In the genomic region with DNA sequence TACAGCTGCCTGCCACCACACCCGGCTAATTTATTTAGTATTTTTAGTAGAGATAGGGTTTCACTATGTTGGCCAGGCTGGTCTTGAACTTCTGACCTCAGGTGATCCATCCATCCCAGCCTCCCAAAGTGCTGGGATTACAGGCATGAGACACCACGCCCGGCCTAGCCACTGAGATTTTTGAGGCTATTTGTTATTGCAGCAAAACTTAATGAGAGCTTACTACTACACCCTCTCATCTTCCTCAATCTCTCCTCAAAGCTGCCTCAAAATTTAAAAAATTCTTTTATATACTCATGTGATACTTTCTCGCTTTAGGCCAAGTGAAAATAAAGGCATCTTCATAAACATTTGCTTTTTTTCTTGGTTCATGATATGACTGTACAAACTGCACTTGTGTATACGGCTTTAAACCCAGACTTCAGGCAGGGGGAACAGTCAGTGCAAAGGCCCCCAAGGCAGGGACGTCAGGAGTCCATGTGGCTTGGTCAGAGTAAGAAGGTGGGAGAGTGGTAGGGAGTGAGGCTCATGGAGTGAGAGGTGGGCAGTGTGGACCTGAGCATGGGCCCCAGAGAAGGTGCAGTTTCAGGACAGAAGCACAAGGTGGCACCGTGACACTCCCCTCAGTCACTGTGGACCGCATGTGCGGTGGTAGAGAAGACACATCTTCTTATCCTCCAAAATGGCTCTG, we compare ENCODE assay signal across 8 cellular contexts. TPM values are rescaled to one million over a fixed set of nuclear protein-coding genes. Genes with fewer than 3 reads are reported as not detected.
DNase-seq lines count a peak whose midpoint lies in the region; ATAC-seq and TF ChIP-seq lines count a peak whose summit lies in the region.

No MANE protein-coding gene starts in this region.

- peak overlapping the region; percentile 84 for H3K4me2 ChIP-seq in OCI-LY3 (ENCODE audit: low read length)
- H3K4me2 ChIP-seq in neural cell (ENCODE audit: low read length) = no peak overlapping the region

- in situ Hi-C loops in Caki2 (cut with HindIII; ENCODE audit: low pct_unique_long_range_greater_than_20kb, low sequenced_read_pairs) = no loop called here

- TF ChIP-seq RAD21 in neural cell (conservative IDR thresholded peaks at IDR 0.05) = peak; percentile 53

- H3K36me3 ChIP-seq in OCI-LY3 (replicated peaks; ENCODE audit: low read depth, low read length) (no peaks in the 10 kb centered on the region), esophagus squamous epithelium (no peaks in the 10 kb centered on the region), neural cell (ENCODE audit: insufficient read depth, low read length) (no peaks in the 10 kb centered on the region)

- H3K9me2 ChIP-seq in neural cell (ENCODE audit: insufficient read depth, low read length) = no peaks in the 10 kb centered on the region

- H3K27ac ChIP-seq in OCI-LY3 (ENCODE audit: low read length) = peak overlapping the region; percentile 97
- peak overlapping the region in 3 of 4 donors; percentile 37 to 83 (median 68) for H3K27ac ChIP-seq in esophagus squamous epithelium
- no peak overlapping the region for H3K27ac ChIP-seq in neural cell (ENCODE audit: low read length)
- H3K27ac ChIP-seq in substantia nigra (ENCODE audit: low read depth, low read length, poor library complexity, severe bottlenecking) = peak overlapping the region; percentile 51

- peak overlapping the region; percentile 39 for H3K4me3 ChIP-seq in OCI-LY3 (ENCODE audit: low read length)
- H3K4me3 ChIP-seq in esophagus squamous epithelium = no peak overlapping the region
- no peak overlapping the region for H3K4me3 ChIP-seq in neural cell (ENCODE audit: low read length)

- H2AFZ ChIP-seq in OCI-LY3 (ENCODE audit: low read depth, low read length) (0 out of 2 replicates have a peak overlapping the region, but pooled peaks have one; percentile 4), neural cell (ENCODE audit: low read depth, low read length) (no peak overlapping the region)

- intact Hi-C loops in esophagus squamous epithelium (cut with DNase I) = loop anchor here (2.0 kb wide), 1 partner anchor 96 kb away; no protein-coding TSS in a partner anchor

- no peaks in the 10 kb centered on the region for H3K79me2 ChIP-seq in OCI-LY3 (ENCODE audit: low read length)
- H3K79me2 ChIP-seq in neural cell (replicated peaks; ENCODE audit: insufficient read depth, low read length) = no peaks in the 10 kb centered on the region

- DNase-seq in Caki2 (ENCODE audit: low read depth) (peak; percentile 32), HuH-7.5 (ENCODE audit: low spot score) (peak; percentile 89), esophagus squamous epithelium (lab: John Stamatoyannopoulos, UW) (no peak), substantia nigra (lab: John Stamatoyannopoulos, UW) (peak in 43 of 49 donors; percentile 9 to 83 (median 57))
- peak; percentile 71 for DNase-seq in activated T-cell treated with anti-CD3 and anti-CD28 coated beads, Interleukin-2, amount 50 U/mL, for 1 hour

- 31 to 43% methylated on average over 8 to 9 of the region's 9 CpGs for WGBS in esophagus squamous epithelium, 2 donors

- peak; percentile 46 for ATAC-seq in GM21381 (IDR thresholded peaks at IDR 0.05; ENCODE audit: unreplicated experiment)

- TF ChIP-seq POLR2A in esophagus squamous epithelium (IDR thresholded peaks at IDR 0.05) = no peak

- TF ChIP-seq CTCF in OCI-LY3 (IDR thresholded peaks at IDR 0.05; ENCODE audit: low read depth, low read length) (peak; percentile 95), esophagus squamous epithelium (IDR thresholded peaks at IDR 0.05) (peak; percentile 78 to 91 (median 86)), neural cell (IDR thresholded peaks at IDR 0.05; ENCODE audit: poor library complexity, severe bottlenecking) (peak; percentile 53)

- no peaks in the 10 kb centered on the region for H3F3A ChIP-seq in neural cell (ENCODE audit: insufficient read depth, low read length, poor library complexity, severe bottlenecking)

- TF ChIP-seq EP300 in neural cell (conservative IDR thresholded peaks at IDR 0.05; ENCODE audit: poor library complexity, severe bottlenecking) = no peak

- peaks cover 50% of the 10 kb centered on the region for H3K4me1 ChIP-seq in OCI-LY3 (ENCODE audit: low read length)
- peaks cover 21 to 59% (median 45%) of the 10 kb centered on the region in 3 donors for H3K4me1 ChIP-seq in esophagus squamous epithelium

- H3K27me3 ChIP-seq in OCI-LY3 (ENCODE audit: low read depth, low read length) = peaks cover 14% of the 10 kb centered on the region
- no peaks in the 10 kb centered on the region for H3K27me3 ChIP-seq in esophagus squamous epithelium
- no peaks in the 10 kb centered on the region for H3K27me3 ChIP-seq in neural cell (ENCODE audit: insufficient read depth, low read depth, low read length)

- H4K20me1 ChIP-seq in OCI-LY3 (ENCODE audit: insufficient read depth, low read length) (no peaks in the 10 kb centered on the region), neural cell (ENCODE audit: insufficient read depth) (no peaks in the 10 kb centered on the region)

- H3K9me3 ChIP-seq in OCI-LY3 (ENCODE audit: insufficient read depth, low read length) (peaks cover 28% of the 10 kb centered on the region; the same call in 1 of the 2 replicates), esophagus squamous epithelium (no peaks in the 10 kb centered on the region), neural cell (ENCODE audit: low read length) (no peaks in the 10 kb centered on the region)

- H3K9ac ChIP-seq in OCI-LY3 (ENCODE audit: low read length) (peak overlapping the region; percentile 44), neural cell (ENCODE audit: low read length) (no peak overlapping the region)

TF ChIP-seq in neural cell, 6 proteins besides CTCF, POLR2A, EP300 and RAD21:
- TF ChIP-seq POLR2AphosphoS5 (IDR thresholded peaks at IDR 0.05) (no peak), SMC3 (conservative IDR thresholded peaks at IDR 0.05; ENCODE audit: poor library complexity) (peak; percentile 62), TAF1 (IDR thresholded peaks at IDR 0.05; ENCODE audit: low read depth) (no peak), EZH2 (IDR thresholded peaks at IDR 0.05; ENCODE audit: borderline replicate concordance, insufficient read depth, low read length, poor library complexity, severe bottlenecking) (no peak)
- TF ChIP-seq, protein P1, sequence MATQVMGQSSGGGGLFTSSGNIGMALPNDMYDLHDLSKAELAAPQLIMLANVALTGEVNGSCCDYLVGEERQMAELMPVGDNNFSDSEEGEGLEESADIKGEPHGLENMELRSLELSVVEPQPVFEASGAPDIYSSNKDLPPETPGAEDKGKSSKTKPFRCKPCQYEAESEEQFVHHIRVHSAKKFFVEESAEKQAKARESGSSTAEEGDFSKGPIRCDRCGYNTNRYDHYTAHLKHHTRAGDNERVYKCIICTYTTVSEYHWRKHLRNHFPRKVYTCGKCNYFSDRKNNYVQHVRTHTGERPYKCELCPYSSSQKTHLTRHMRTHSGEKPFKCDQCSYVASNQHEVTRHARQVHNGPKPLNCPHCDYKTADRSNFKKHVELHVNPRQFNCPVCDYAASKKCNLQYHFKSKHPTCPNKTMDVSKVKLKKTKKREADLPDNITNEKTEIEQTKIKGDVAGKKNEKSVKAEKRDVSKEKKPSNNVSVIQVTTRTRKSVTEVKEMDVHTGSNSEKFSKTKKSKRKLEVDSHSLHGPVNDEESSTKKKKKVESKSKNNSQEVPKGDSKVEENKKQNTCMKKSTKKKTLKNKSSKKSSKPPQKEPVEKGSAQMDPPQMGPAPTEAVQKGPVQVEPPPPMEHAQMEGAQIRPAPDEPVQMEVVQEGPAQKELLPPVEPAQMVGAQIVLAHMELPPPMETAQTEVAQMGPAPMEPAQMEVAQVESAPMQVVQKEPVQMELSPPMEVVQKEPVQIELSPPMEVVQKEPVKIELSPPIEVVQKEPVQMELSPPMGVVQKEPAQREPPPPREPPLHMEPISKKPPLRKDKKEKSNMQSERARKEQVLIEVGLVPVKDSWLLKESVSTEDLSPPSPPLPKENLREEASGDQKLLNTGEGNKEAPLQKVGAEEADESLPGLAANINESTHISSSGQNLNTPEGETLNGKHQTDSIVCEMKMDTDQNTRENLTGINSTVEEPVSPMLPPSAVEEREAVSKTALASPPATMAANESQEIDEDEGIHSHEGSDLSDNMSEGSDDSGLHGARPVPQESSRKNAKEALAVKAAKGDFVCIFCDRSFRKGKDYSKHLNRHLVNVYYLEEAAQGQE (IDR thresholded peaks at IDR 0.05; ENCODE audit: borderline replicate concordance) = no peak

RNA-seq across cellular contexts. Expression of a gene that starts 55.5 kb away (rescaled TPM):
- total RNA-seq in Caki2 (2014; rRNA removed; shearing (Covaris generic); ENCODE audit: low replicate concordance) = 35.2 and 35.6 TPM in 2 replicates
- 100 to 1,000 TPM; 105 to 170 (median 148) TPM for total RNA-seq in esophagus squamous epithelium
- 17.4 and 22.8 TPM in 2 replicates for polyA plus RNA-seq in neural cell
- polyA minus RNA-seq in neural cell = 13.1 and 13.4 TPM in 2 replicates
